23 cellular contexts compared by ENCODE assay signal in the genomic region with DNA sequence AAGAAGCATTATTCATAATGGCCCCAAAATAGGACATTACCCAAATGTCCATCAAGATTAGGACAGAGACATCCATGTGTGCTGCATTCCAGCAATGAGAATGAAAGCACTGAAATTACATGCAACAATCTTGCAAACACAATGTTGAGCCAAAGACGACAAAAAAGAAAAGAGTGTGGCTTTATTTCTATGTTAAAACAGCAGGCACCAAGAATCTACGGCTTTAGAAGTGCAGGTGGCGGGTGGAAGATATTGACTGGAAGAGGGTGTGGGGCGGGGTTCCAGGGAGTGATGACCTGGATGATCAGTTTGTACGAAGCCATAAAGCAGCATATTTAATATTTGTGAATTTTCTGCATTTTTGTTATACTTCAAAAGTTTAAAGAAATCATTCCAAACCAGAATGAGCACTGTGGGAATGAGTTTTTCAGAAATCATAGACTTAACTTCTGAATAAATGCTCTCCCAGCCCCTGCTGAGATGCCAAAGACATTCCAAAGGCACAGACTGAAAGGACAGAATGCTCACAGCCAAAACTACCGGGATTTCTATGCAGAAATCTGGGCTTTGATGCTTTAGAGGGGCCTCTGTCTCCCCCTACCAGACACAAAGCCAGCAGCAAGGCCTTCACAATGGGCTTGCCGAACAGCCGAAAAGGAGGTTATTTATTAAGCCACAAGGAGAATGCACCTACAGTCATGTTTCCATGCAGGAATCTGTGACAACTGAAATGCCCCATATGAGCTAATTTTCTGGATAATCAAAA.
A peak's percentile ranks its signal among the peaks of the same experiment; 100 is the strongest.
DNase-seq lines count a peak whose midpoint lies in the region; ATAC-seq, FAIRE-seq and TF ChIP-seq lines count a peak whose summit lies in the region.
"Had no signal": no experiment of that assay in that cellular context is flagged by ENCODE, and none has a peak within 500 bp of the region (broad histone marks: within the 10 kb centered on the region; RNA-seq: fewer than 3 reads in every experiment).

No MANE protein-coding gene starts in this region.

- in situ Hi-C loops in K562 (cut with MboI): no loop called here
- in situ Hi-C loops in KBM-7 (cut with MboI; ENCODE audit: low pct_unique_long_range_greater_than_20kb, low sequenced_read_pairs): no loop called here

- CTCF ChIA-PET in K562 (lab: Yijun Ruan, JAX; ENCODE audit: low intra/inter-chr PET ratio): no interaction called here

- H2BK120ac ChIP-seq in neuronal stem cell (ENCODE audit: low read depth, low read length) (no peak overlapping the region), mesenchymal stem cell (ENCODE audit: low read depth, low read length) (no peak overlapping the region)

- H3F3A ChIP-seq in GM23338 (replicated peaks; ENCODE audit: low read depth): no peaks in the 10 kb centered on the region

- H3K23ac ChIP-seq in neuronal stem cell (ENCODE audit: low read depth, low read length, poor library complexity) (no peak overlapping the region), mesenchymal stem cell (ENCODE audit: low read length in 2 of 2) (no peak overlapping the region)

- H3K79me2 ChIP-seq in GM23338 (replicated peaks; ENCODE audit: insufficient read depth) (no peaks in the 10 kb centered on the region), K562 (ENCODE audit: control insufficient read depth, insufficient read depth, low read length) (no peaks in the 10 kb centered on the region)

- no peak for FAIRE-seq in K562 (lab: Jason Lieb, UNC)

- peak overlapping the region; percentile 49 for H3K4me3 Mint-ChIP-seq in GM23338
- H3K4me3 Mint-ChIP-seq: activated B cell treated with CpG ODN at 0.5 μM for 24 hours; activated naive CD8-positive, alpha-beta T cell treated with anti-CD3 and anti-CD28 coated beads, Interleukin-2, amount 10 ng/mL, durations not matched to agents 7 days and 5 days; activated T-helper 1 cell treated with anti-CD3 and anti-CD28 coated beads, Interleukin-12 subunit alpha, Interleukin-12 subunit beta, Interleukin-2, Interleukin-4 antibody, amounts not matched to agents 30 ng/mL and 10 ng/mL and 1 ng/mL, durations not matched to agents 14 hours and 24 hours and 36 hours; CD8-positive, alpha-beta T cell; stimulated activated naive CD8-positive, alpha-beta T cell treated with anti-CD3 and anti-CD28 coated beads, Interleukin-15, amount 100 ng/mL, for 72 hours had no signal

- H3K27me3 Mint-ChIP-seq in GM23338 (ENCODE audit: insufficient read depth, low read depth, poor library complexity): peaks cover 26% of the 10 kb centered on the region
- H3K27me3 Mint-ChIP-seq: activated naive CD8-positive, alpha-beta T cell treated with anti-CD3 and anti-CD28 coated beads, Interleukin-2, amount 10 ng/mL, durations not matched to agents 7 days and 5 days had no signal

- H4K8ac ChIP-seq in neuronal stem cell (ENCODE audit: low read depth, low read length): no peak overlapping the region
- no peak overlapping the region for H4K8ac ChIP-seq in mesenchymal stem cell (ENCODE audit: low read length)

- H2BK5ac ChIP-seq in neuronal stem cell (ENCODE audit: low read length): no peak overlapping the region
- H2BK5ac ChIP-seq in mesenchymal stem cell (ENCODE audit: low read depth, low read length, poor library complexity, severe bottlenecking): no peak overlapping the region

- ATAC-seq in GM23338 (peak; percentile 84), K562 (no peak)
- ATAC-seq: CD8-positive, alpha-beta T cell; stimulated activated naive CD8-positive, alpha-beta T cell treated with anti-CD3 and anti-CD28 coated beads, Interleukin-15, amount 100 ng/mL, for 72 hours; upper lobe of right lung had no signal

- no peak overlapping the region for H4K91ac ChIP-seq in neuronal stem cell (ENCODE audit: low read depth, low read length, poor library complexity)
- no peak overlapping the region for H4K91ac ChIP-seq in mesenchymal stem cell (ENCODE audit: low read length)

- intact Hi-C loops in K562 (cut with micrococcal nuclease): no loop called here

- H4K20me1 ChIP-seq in GM23338 (replicated peaks; ENCODE audit: insufficient read depth): no peaks in the 10 kb centered on the region
- no peaks in the 10 kb centered on the region for H4K20me1 ChIP-seq in K562 (replicated peaks; ENCODE audit: control insufficient read depth, insufficient read depth, low read length)

- H3K27ac ChIP-seq in GM23338 (ENCODE audit: low read depth) (peak overlapping the region; percentile 93), K562 (ENCODE audit: extremely low read depth, low read depth, low read length) (no peak overlapping the region), neuronal stem cell (replicated peaks; ENCODE audit: low read length) (peak overlapping the region; percentile 65), mesenchymal stem cell (ENCODE audit: low read length, poor library complexity, severe bottlenecking) (no peak overlapping the region)
- H3K27ac ChIP-seq: SJCRH30, upper lobe of right lung had no signal

- H3K14ac ChIP-seq in neuronal stem cell (ENCODE audit: low read length) (no peak overlapping the region), mesenchymal stem cell (ENCODE audit: low read length in 2 of 2) (no peak overlapping the region)

- POLR2A ChIA-PET in K562 (lab: Yijun Ruan, JAX): interaction anchor here (1.5 kb wide), 1 partner anchor 15 kb away, joined by 3 read pairs; no protein-coding TSS in a partner anchor

- H3K36me3 Mint-ChIP-seq in GM23338 (ENCODE audit: low read depth): no peaks in the 10 kb centered on the region; the same call in 2 of the 3 replicates
- H3K36me3 Mint-ChIP-seq: activated naive CD8-positive, alpha-beta T cell treated with anti-CD3 and anti-CD28 coated beads, Interleukin-2, amount 10 ng/mL, durations not matched to agents 7 days and 5 days; CD8-positive, alpha-beta T cell had no signal

- H3K9ac ChIP-seq in K562 (ENCODE audit: insufficient read depth in 1 of 2, low read depth in 2 of 2, low read length in 2 of 2): no peak overlapping the region
- no peak overlapping the region for H3K9ac ChIP-seq in neuronal stem cell (ENCODE audit: low read depth, low read length, poor library complexity)
- H3K9ac ChIP-seq in mesenchymal stem cell (ENCODE audit: low read length): no peak overlapping the region

- TF ChIP-seq EP300 in K562 (IDR thresholded peaks at IDR 0.05; ENCODE audit: low read length): no peak

- H3K18ac ChIP-seq in neuronal stem cell (ENCODE audit: low read length) (no peak overlapping the region), mesenchymal stem cell (ENCODE audit: low read depth in 1 of 2, low read length in 2 of 2) (no peak overlapping the region)

- peaks cover 52% of the 10 kb centered on the region for H3K4me1 ChIP-seq in GM23338 (ENCODE audit: insufficient read depth)
- no peaks in the 10 kb centered on the region for H3K4me1 ChIP-seq in K562 (replicated peaks in 1 of 2; ENCODE audit: control insufficient read depth in 2 of 2, insufficient read depth in 2 of 2, low read length in 2 of 2)
- H3K4me1 ChIP-seq in neuronal stem cell (ENCODE audit: control insufficient read depth in 2 of 2, insufficient read depth in 1 of 2, low read depth in 1 of 2, low read length in 2 of 2): peaks cover 3 to 12% of the 10 kb centered on the region in 2 donors
- no peaks in the 10 kb centered on the region for H3K4me1 ChIP-seq in mesenchymal stem cell (ENCODE audit: control insufficient read depth, insufficient read depth, low read depth, low read length)
- H3K4me1 ChIP-seq: SJCRH30, upper lobe of right lung had no signal

- H3K9me1 ChIP-seq in K562 (ENCODE audit: control insufficient read depth, insufficient read depth, low read length): no peaks in the 10 kb centered on the region

- H2AK5ac ChIP-seq in neuronal stem cell (ENCODE audit: low read depth, low read length) (no peak overlapping the region), mesenchymal stem cell (ENCODE audit: low read length, severe bottlenecking) (no peak overlapping the region)

- H2BK12ac ChIP-seq in neuronal stem cell (ENCODE audit: low read length) (no peak overlapping the region), mesenchymal stem cell (ENCODE audit: low read length in 2 of 2) (no peak overlapping the region)

- H3K4ac ChIP-seq in neuronal stem cell (ENCODE audit: low read length) (no peak overlapping the region), mesenchymal stem cell (ENCODE audit: low read depth in 1 of 2, low read length in 2 of 2) (no peak overlapping the region)

- TF ChIP-seq POLR2A in K562 (conservative IDR thresholded peaks at IDR 0.05): no peak

- no peaks in the 10 kb centered on the region for H3K36me3 ChIP-seq in GM23338 (ENCODE audit: insufficient read depth)
- H3K36me3 ChIP-seq in K562 (ENCODE audit: control insufficient read depth, insufficient read depth, low read length): no peaks in the 10 kb centered on the region
- H3K36me3 ChIP-seq in neuronal stem cell (replicated peaks in 1 of 2; ENCODE audit: control insufficient read depth in 2 of 2, insufficient read depth in 2 of 2, low read length in 2 of 2): no peaks in the 10 kb centered on the region
- H3K36me3 ChIP-seq in mesenchymal stem cell (ENCODE audit: control insufficient read depth in 1 of 2, insufficient read depth in 2 of 2, low read depth in 1 of 2, low read length in 2 of 2): peaks cover 0 to 5% of the 10 kb centered on the region in 2 experiments
- H3K36me3 ChIP-seq: SJCRH30, upper lobe of right lung had no signal

- peaks cover 71% of the 10 kb centered on the region for H3K4me1 Mint-ChIP-seq in GM23338
- H3K4me1 Mint-ChIP-seq: activated B cell treated with CpG ODN at 0.5 μM for 24 hours; activated naive CD8-positive, alpha-beta T cell treated with anti-CD3 and anti-CD28 coated beads, Interleukin-2, amount 10 ng/mL, durations not matched to agents 7 days and 5 days; stimulated activated naive CD8-positive, alpha-beta T cell treated with anti-CD3 and anti-CD28 coated beads, Interleukin-15, amount 100 ng/mL, for 72 hours had no signal

- no TSS peak for BruUV-seq in K562 (replicated peaks; lab: Mats Ljungman, UMichigan)

- H3K9me3 ChIP-seq in K562 (replicated peaks; ENCODE audit: control insufficient read depth, insufficient read depth, low read depth, low read length) (no peaks in the 10 kb centered on the region), neuronal stem cell (replicated peaks in 1 of 2; ENCODE audit: control insufficient read depth in 2 of 2, insufficient read depth in 1 of 2, low read depth in 1 of 2, low read length in 2 of 2) (no peaks in the 10 kb centered on the region), mesenchymal stem cell (ENCODE audit: control insufficient read depth, low read length) (no peaks in the 10 kb centered on the region)
- H3K9me3 ChIP-seq: SJCRH30, upper lobe of right lung had no signal

- no peaks in the 10 kb centered on the region for H3K9me2 ChIP-seq in GM23338 (ENCODE audit: insufficient read depth)

- H2BK15ac ChIP-seq in neuronal stem cell (ENCODE audit: low read length): no peak overlapping the region
- no peak overlapping the region for H2BK15ac ChIP-seq in mesenchymal stem cell (ENCODE audit: low read depth, poor library complexity, severe bottlenecking)

- H3K79me1 ChIP-seq in neuronal stem cell (ENCODE audit: low read depth, low read length): no peaks in the 10 kb centered on the region
- H3K79me1 ChIP-seq in mesenchymal stem cell (replicated peaks; ENCODE audit: low read length, poor library complexity, severe bottlenecking): no peaks in the 10 kb centered on the region

- H3K4me2 ChIP-seq in GM23338: peak overlapping the region; percentile 36
- no peak overlapping the region for H3K4me2 ChIP-seq in K562 (ENCODE audit: insufficient read depth, low read length)
- H3K4me2 ChIP-seq in neuronal stem cell (ENCODE audit: insufficient read depth, low read length, poor library complexity, severe bottlenecking): peak overlapping the region; percentile 42
- H3K4me2 ChIP-seq in mesenchymal stem cell (ENCODE audit: low read length, poor library complexity, severe bottlenecking): no peak overlapping the region

- peak; percentile 95 for DNase-seq in GM23338 (ENCODE audit: low spot score)
- DNase-seq in K562 (ENCODE audit: extremely low read depth in 1 of 4, low spot score in 3 of 4): peak in 1 of 4 experiments; percentile 2
- DNase-seq in iPS DF 4.7 (ENCODE audit: extremely low read depth, low spot score): peak; percentile 82
- peak; percentile 76 for DNase-seq in neuronal stem cell (ENCODE audit: low spot score)
- DNase-seq in KBM-7: no peak
- no peak for DNase-seq in RPMI8226
- no peak for DNase-seq in mesenchymal stem cell
- DNase-seq in activated CD8-positive, alpha-beta memory T cell treated with anti-CD3 and anti-CD28 coated beads for 24 hours: no peak
- DNase-seq: activated B cell treated with CpG ODN at 0.5 μM for 24 hours; activated naive CD8-positive, alpha-beta T cell treated with anti-CD3 and anti-CD28 coated beads, Interleukin-2, amount 10 ng/mL, durations not matched to agents 7 days and 5 days; CD8-positive, alpha-beta T cell; DMS79 treated with DMSO at 0.1 percent for 48 hours; effector CD4-positive, alpha-beta T cell; KG1; NCI-H1092 treated with DMSO at 0.1 percent for 48 hours; NCI-H526; occipital lobe; SJCRH30; stimulated activated CD4-positive, alpha-beta T cell treated with anti-CD3 and anti-CD28 coated beads, Interleukin-1b, Interleukin-23, amount 100 ng/mL, for 48 hours; stimulated activated naive CD8-positive, alpha-beta T cell treated with anti-CD3 and anti-CD28 coated beads, Interleukin-15, amount 100 ng/mL, for 72 hours; T-helper 2 cell; upper lobe of right lung had no signal

- H3K4me3 ChIP-seq in GM23338 (no peak overlapping the region; the same call in 1 of the 2 replicates), K562 (no peak overlapping the region), neuronal stem cell (ENCODE audit: low read length in 2 of 2) (no peak overlapping the region), mesenchymal stem cell (ENCODE audit: insufficient read depth in 1 of 2, low read depth in 1 of 2, low read length in 2 of 2) (no peak overlapping the region)
- H3K4me3 ChIP-seq: SJCRH30, upper lobe of right lung had no signal

- WGBS in K562 (ENCODE audit: insufficient coverage, low coverage, missing lambda C conversion rate): 2% methylated on average over 8 of the region's 8 CpGs
- no CpG with 5 or more reads among the region's 8 CpGs for WGBS in neuronal stem cell (ENCODE audit: extremely low coverage in 2 of 2, insufficient read length in 2 of 2, insufficient replicate concordance in 1 of 2), 2 donors
- 33% methylated on average over 8 of the region's 8 CpGs for WGBS in mesenchymal stem cell

- no peaks in the 10 kb centered on the region for H3K9me3 Mint-ChIP-seq in GM23338
- H3K9me3 Mint-ChIP-seq: activated B cell treated with CpG ODN at 0.5 μM for 24 hours; activated naive CD8-positive, alpha-beta T cell treated with anti-CD3 and anti-CD28 coated beads, Interleukin-2, amount 10 ng/mL, durations not matched to agents 7 days and 5 days; activated T-helper 1 cell treated with anti-CD3 and anti-CD28 coated beads, Interleukin-12 subunit alpha, Interleukin-12 subunit beta, Interleukin-2, Interleukin-4 antibody, amounts not matched to agents 30 ng/mL and 10 ng/mL and 1 ng/mL, durations not matched to agents 14 hours and 24 hours and 36 hours; CD8-positive, alpha-beta T cell; stimulated activated naive CD8-positive, alpha-beta T cell treated with anti-CD3 and anti-CD28 coated beads, Interleukin-15, amount 100 ng/mL, for 72 hours had no signal

- H3K27me3 ChIP-seq in GM23338 (ENCODE audit: insufficient read depth) (no peaks in the 10 kb centered on the region), K562 (ENCODE audit: control insufficient read depth in 2 of 2, insufficient read depth in 2 of 2, low read length in 2 of 2) (no peaks in the 10 kb centered on the region), neuronal stem cell (ENCODE audit: control insufficient read depth in 3 of 3, insufficient read depth in 3 of 3, low read depth in 1 of 3, low read length in 3 of 3) (peaks cover 0 to 3% (median 0%) of the 10 kb centered on the region in 3 experiments), mesenchymal stem cell (ENCODE audit: control insufficient read depth in 1 of 2, insufficient read depth in 1 of 2, low read length in 2 of 2) (no peaks in the 10 kb centered on the region)
- H3K27me3 ChIP-seq: upper lobe of right lung had no signal

- H3K27ac Mint-ChIP-seq in GM23338: peak overlapping the region; percentile 36
- H3K27ac Mint-ChIP-seq: activated B cell treated with CpG ODN at 0.5 μM for 24 hours; activated naive CD8-positive, alpha-beta T cell treated with anti-CD3 and anti-CD28 coated beads, Interleukin-2, amount 10 ng/mL, durations not matched to agents 7 days and 5 days; activated T-helper 1 cell treated with anti-CD3 and anti-CD28 coated beads, Interleukin-12 subunit alpha, Interleukin-12 subunit beta, Interleukin-2, Interleukin-4 antibody, amounts not matched to agents 30 ng/mL and 10 ng/mL and 1 ng/mL, durations not matched to agents 14 hours and 24 hours and 36 hours; CD8-positive, alpha-beta T cell; stimulated activated naive CD8-positive, alpha-beta T cell treated with anti-CD3 and anti-CD28 coated beads, Interleukin-15, amount 100 ng/mL, for 72 hours had no signal

- H2AFZ ChIP-seq in GM23338: no peak overlapping the region
- H2AFZ ChIP-seq in K562 (ENCODE audit: low read depth, low read length): no peak overlapping the region
- H2AFZ ChIP-seq in neuronal stem cell (ENCODE audit: low read length): no peak overlapping the region
- H2AFZ ChIP-seq in mesenchymal stem cell (ENCODE audit: low read depth, low read length): no peak overlapping the region

- peak in 1 of 2 experiments; percentile 27; a peak in 1 of 4 replicates for TF ChIP-seq RAD21 in K562 (CRISPR knock-in tag; conservative IDR thresholded peaks at IDR 0.05 in 1 of 2, IDR thresholded peaks at IDR 0.05 in 1 of 2)

- TF ChIP-seq CTCF in GM23338 (conservative IDR thresholded peaks at IDR 0.05; ENCODE audit: low read depth in 2 of 2): peak; percentile 61 to 72
- peak in 2 of 3 experiments; percentile 19 to 22; a peak in 2 of 6 replicates for TF ChIP-seq CTCF in K562 (IDR thresholded peaks at IDR 0.05 in 2 of 3, conservative IDR thresholded peaks at IDR 0.05 in 1 of 3; ENCODE audit: insufficient read depth in 2 of 3, low read depth in 1 of 3, low read length in 3 of 3)

Comparison
In these comparisons a context has a peak if more than half of its experiments do, and no peak if none do; other contexts are left out.
1. DNase-seq: peak in GM23338 (single experiment), iPS DF 4.7 (single experiment) and neuronal stem cell (single experiment); none in KBM-7 (single experiment), RPMI8226 (single experiment), mesenchymal stem cell (single experiment) and activated CD8-positive, alpha-beta memory T cell treated with anti-CD3 and anti-CD28 coated beads for 24 hours (single experiment).
2. H3K27ac ChIP-seq: peak in GM23338 (single experiment) and neuronal stem cell (single experiment); none in K562 (single experiment) and mesenchymal stem cell (single experiment).
3. H3K4me2 ChIP-seq: peak in GM23338 (single experiment) and neuronal stem cell (single experiment); none in K562 (single experiment) and mesenchymal stem cell (single experiment).